In genomic region chr5:180330810-180331646, GRCh38 we compare ENCODE assay signal across 8 cellular contexts. TPM values are rescaled to one million over a fixed set of nuclear protein-coding genes. Genes with fewer than 3 reads are reported as not detected.
DNase-seq lines count a peak whose midpoint lies in the region; ATAC-seq and TF ChIP-seq lines count a peak whose summit lies in the region.

No MANE protein-coding gene starts in this region.

- H3K27me3 ChIP-seq in GM23248 (replicated peaks; ENCODE audit: insufficient read depth) = no peaks in the 10 kb centered on the region
- H3K27me3 ChIP-seq in heart right ventricle = peaks cover 0 to 21% (median 10%) of the 10 kb centered on the region in 7 donors

- peaks cover 27% of the 10 kb centered on the region; the same call in 1 of the 2 replicates for H3K36me3 ChIP-seq in GM23248 (ENCODE audit: low read depth)
- peaks cover 0 to 41% (median 0%) of the 10 kb centered on the region in 9 donors for H3K36me3 ChIP-seq in heart right ventricle

- DNase-seq in GM23248 (peak; percentile 98), heart right ventricle (peak in 1 of 2 donors; percentile 43), skeletal muscle cell (ENCODE audit: low read depth) (peak; percentile 99), anterior cingulate cortex (lab: John Stamatoyannopoulos, UW) (no peak), epidermal melanocyte (ENCODE audit: insufficient read length, low spot score) (no peak)

- peak overlapping the region; percentile 79 for H3K9ac ChIP-seq in GM23248

- in situ Hi-C loops in GM23248 (cut with MboI) = no loop called here

- peak; percentile 44 to 87 (median 78) for ATAC-seq in heart right ventricle
- no peak for ATAC-seq in GM18907 (IDR thresholded peaks at IDR 0.05; ENCODE audit: unreplicated experiment)
- no peak for ATAC-seq in GM19351 (IDR thresholded peaks at IDR 0.05; ENCODE audit: unreplicated experiment)

- peak overlapping the region; percentile 50 for H3K4me2 ChIP-seq in GM23248 (ENCODE audit: unreplicated experiment)

- peaks cover 46% of the 10 kb centered on the region for H3K4me1 ChIP-seq in GM23248 (ENCODE audit: insufficient read depth)
- H3K4me1 ChIP-seq in heart right ventricle = peaks cover 0 to 26% (median 0%) of the 10 kb centered on the region in 9 donors

- H3K79me2 ChIP-seq in GM23248 (ENCODE audit: insufficient read depth) = no peaks in the 10 kb centered on the region

- H3K27ac ChIP-seq in GM23248 (peak overlapping the region; percentile 95), heart right ventricle (peak overlapping the region in 8 of 10 donors; percentile 6 to 85 (median 65))

- H3K4me3 ChIP-seq in GM23248 (peak overlapping the region; percentile 37), WI38 (ENCODE audit: low read depth, low read length) (peak overlapping the region; percentile 31), heart right ventricle (no peak overlapping the region), skeletal muscle cell (ENCODE audit: low read depth, low read length) (no peak overlapping the region)

- intact Hi-C loops in heart right ventricle (cut with DNase I) = no loop called here

- H2AFZ ChIP-seq in GM23248 = no peak overlapping the region

- H3K9me3 ChIP-seq in GM23248 (ENCODE audit: low read depth) (no peaks in the 10 kb centered on the region), heart right ventricle (no peaks in the 10 kb centered on the region)

- no peak for TF ChIP-seq CTCF in WI38 (IDR thresholded peaks at IDR 0.05; ENCODE audit: low read depth, low read length)
- no peak for TF ChIP-seq CTCF in heart right ventricle (IDR thresholded peaks at IDR 0.05)

- H3F3A ChIP-seq in GM23248 (ENCODE audit: insufficient read depth) = peaks cover 56% of the 10 kb centered on the region

- H3K9me2 ChIP-seq in GM23248 (ENCODE audit: insufficient read depth) = no peaks in the 10 kb centered on the region

- H4K20me1 ChIP-seq in GM23248 (ENCODE audit: insufficient read depth) = no peaks in the 10 kb centered on the region

- 1% methylated on average over 16 of the region's 16 CpGs for WGBS in GM23248 (ENCODE audit: low coverage in 1 of 2, low lambda C conversion rate in 2 of 2, missing lambda C conversion rate in 2 of 2), 2 experiments
- WGBS in heart right ventricle, 2 donors = 53 to 56% methylated on average over 16 of the region's 16 CpGs

RNA-seq across cellular contexts. Expression of gene GFPT2, which starts 22.1 kb away (rescaled TPM):
- total RNA-seq in GM23248 (2014; rRNA removed; shearing (Covaris generic)) = 45.2 and 49.1 TPM in 2 replicates
- polyA plus RNA-seq in GM23248 (2016; fragmentation: Nextera tagmentation; extraction: Ambion mirVana) (71.0 and 75.3 TPM in 2 replicates), heart right ventricle (10 to 100 TPM in 1 of 2 donors, 1 to 10 TPM in 1; 9.3 to 12.7 TPM)
- 10 to 100 TPM in 4 of 10 donors, 1 to 10 TPM in 6; 2.5 to 19.4 (median 4.4) TPM for total RNA-seq in heart right ventricle

RNA-seq across cellular contexts. Expression of gene MAPK9, which starts 39.1 kb away (rescaled TPM):
- 23.0 and 23.7 TPM in 2 replicates for total RNA-seq in GM23248 (2014; rRNA removed; shearing (Covaris generic))
- polyA plus RNA-seq in GM23248 (2016; fragmentation: Nextera tagmentation; extraction: Ambion mirVana) = 22.5 and 24.1 TPM in 2 replicates
- 10 to 100 TPM; 30.2 to 47.4 (median 41.6) TPM for total RNA-seq in heart right ventricle
- polyA plus RNA-seq in heart right ventricle = 10 to 100 TPM; 13.9 to 14.4 TPM

Comparison
In these comparisons a context has a peak if more than half of its experiments do, and no peak if none do; other contexts are left out.
1. DNase-seq: peak in GM23248 (single experiment) and skeletal muscle cell (single experiment); none in anterior cingulate cortex (0 of 58) and epidermal melanocyte (single experiment).
2. H3K4me3 ChIP-seq: peak in GM23248 (single experiment) and WI38 (single experiment); none in heart right ventricle (0 of 10) and skeletal muscle cell (single experiment).
3. ATAC-seq: peak in heart right ventricle (8 of 8); none in GM18907 (single experiment) and GM19351 (single experiment).